23 cellular contexts compared by ENCODE assay signal in genomic region chr5:165876538-165876937, GRCh38.
DNase-seq lines count a peak whose midpoint lies in the region; ATAC-seq and TF ChIP-seq lines count a peak whose summit lies in the region.
"Had no signal": no experiment of that assay in that cellular context is flagged by ENCODE, and none has a peak within 500 bp of the region (broad histone marks: within the 10 kb centered on the region; RNA-seq: fewer than 3 reads in every experiment).

No MANE protein-coding gene starts in this region.

- H2AFZ ChIP-seq in Karpas-422 (ENCODE audit: low read length): no peak overlapping the region

- H4K20me1 ChIP-seq in Karpas-422 (ENCODE audit: insufficient read depth, low read depth, low read length): no peaks in the 10 kb centered on the region
- H4K20me1 ChIP-seq: BLaER1 treated with 17β-estradiol and CSF1 and Interleukin-3, amounts not matched to agents 10 nM and 100 nM had no signal

- intact Hi-C loops in breast epithelium (cut with DNase I; ENCODE audit: low total_unique reads): no loop called here
- intact Hi-C loops in MCF 10A (cut with micrococcal nuclease): no loop called here
- intact Hi-C loops in mucosa of descending colon (cut with DNase I, micrococcal nuclease): no loop called here

- H3K4me3 ChIP-seq in breast epithelium (no peak overlapping the region), mucosa of descending colon (no peak overlapping the region), Karpas-422 (ENCODE audit: low read length) (no peak overlapping the region)
- H3K4me3 ChIP-seq: BLaER1 treated with 17β-estradiol and CSF1 and Interleukin-3, amounts not matched to agents 10 nM and 100 nM; GM12878 had no signal

- H3K9me3 Mint-ChIP-seq in MCF 10A (ENCODE audit: unreplicated experiment): no peaks in the 10 kb centered on the region

- H3K27ac ChIP-seq in breast epithelium (peak overlapping the region; percentile 58 to 64), VCaP (peak overlapping the region; percentile 41), Karpas-422 (ENCODE audit: low read length) (no peak overlapping the region)
- H3K27ac ChIP-seq: BLaER1 treated with 17β-estradiol and CSF1 and Interleukin-3, amounts not matched to agents 10 nM and 100 nM; HL-60 had no signal

- H3K4me1 ChIP-seq in breast epithelium: no peaks in the 10 kb centered on the region
- no peaks in the 10 kb centered on the region for H3K4me1 ChIP-seq in mucosa of descending colon (ENCODE audit: low read depth)
- no peaks in the 10 kb centered on the region for H3K4me1 ChIP-seq in Karpas-422 (ENCODE audit: low read length)
- H3K4me1 ChIP-seq: BLaER1 treated with 17β-estradiol and CSF1 and Interleukin-3, amounts not matched to agents 10 nM and 100 nM had no signal

- H3K27me3 ChIP-seq in breast epithelium: no peaks in the 10 kb centered on the region
- H3K27me3 ChIP-seq in Karpas-422 (ENCODE audit: low read length): no peaks in the 10 kb centered on the region
- H3K27me3 ChIP-seq: BLaER1 treated with 17β-estradiol and CSF1 and Interleukin-3, amounts not matched to agents 10 nM and 100 nM had no signal

- no peak overlapping the region for H3K4me2 ChIP-seq in Karpas-422 (ENCODE audit: low read depth, low read length, poor library complexity, severe bottlenecking)
- H3K4me2 ChIP-seq: BLaER1 treated with 17β-estradiol and CSF1 and Interleukin-3, amounts not matched to agents 10 nM and 100 nM had no signal

- ATAC-seq in mucosa of descending colon (peak; percentile 77), GM21786 (IDR thresholded peaks at IDR 0.05; ENCODE audit: unreplicated experiment) (no peak)
- ATAC-seq: GM12878, HCT116 had no signal

- H3K4me1 Mint-ChIP-seq in MCF 10A (ENCODE audit: insufficient read depth, unreplicated experiment): no peaks in the 10 kb centered on the region
- H3K4me1 Mint-ChIP-seq: B cell; CD4-positive, CD25-positive, alpha-beta regulatory T cell; CD8-positive, alpha-beta memory T cell had no signal

- no peak overlapping the region for H3K27ac Mint-ChIP-seq in MCF 10A (ENCODE audit: low read depth, unreplicated experiment)
- H3K27ac Mint-ChIP-seq: B cell; CD4-positive, CD25-positive, alpha-beta regulatory T cell; CD8-positive, alpha-beta memory T cell; HFFc6 had no signal

- H3K36me3 ChIP-seq in breast epithelium (no peaks in the 10 kb centered on the region), mucosa of descending colon (ENCODE audit: low read depth) (no peaks in the 10 kb centered on the region), Karpas-422 (ENCODE audit: insufficient read depth, low read length) (no peaks in the 10 kb centered on the region)
- H3K36me3 ChIP-seq: BLaER1 treated with 17β-estradiol and CSF1 and Interleukin-3, amounts not matched to agents 10 nM and 100 nM had no signal

- H3K4me3 Mint-ChIP-seq in MCF 10A (ENCODE audit: unreplicated experiment): no peak overlapping the region
- H3K4me3 Mint-ChIP-seq: B cell; CD4-positive, CD25-positive, alpha-beta regulatory T cell; CD8-positive, alpha-beta memory T cell; HFFc6 had no signal

- TF ChIP-seq CTCF in breast epithelium (IDR thresholded peaks at IDR 0.05): no peak
- no peak for TF ChIP-seq CTCF in MCF 10A (IDR thresholded peaks at IDR 0.05; ENCODE audit: unreplicated experiment)
- no peak for TF ChIP-seq CTCF in VCaP (conservative IDR thresholded peaks at IDR 0.05)
- no peak for TF ChIP-seq CTCF in mucosa of descending colon (IDR thresholded peaks at IDR 0.05)

- H3K9me3 ChIP-seq in breast epithelium: no peaks in the 10 kb centered on the region
- H3K9me3 ChIP-seq in mucosa of descending colon: peaks cover 4% of the 10 kb centered on the region
- H3K9me3 ChIP-seq in Karpas-422 (ENCODE audit: low read length): peaks cover 26% of the 10 kb centered on the region
- H3K9me3 ChIP-seq: BLaER1 treated with 17β-estradiol and CSF1 and Interleukin-3, amounts not matched to agents 10 nM and 100 nM had no signal

- no peak overlapping the region for H3K9ac ChIP-seq in Karpas-422 (ENCODE audit: low read length)
- H3K9ac ChIP-seq: BLaER1 treated with 17β-estradiol and CSF1 and Interleukin-3, amounts not matched to agents 10 nM and 100 nM had no signal

- DNase-seq in breast epithelium (ENCODE audit: low spot score in 2 of 2) (no peak), MCF 10A (ENCODE audit: unreplicated experiment) (no peak), mucosa of descending colon (peak in 1 of 3 donors; percentile 15), Karpas-422 (no peak)
- DNase-seq in activated CD4-positive, alpha-beta T cell treated with anti-CD3 and anti-CD28 coated beads for 48 hours: no peak
- DNase-seq: 8988T; CD4-positive, CD25-positive, alpha-beta regulatory T cell; CD8-positive, alpha-beta memory T cell; COR-L47; DMS 273 treated with DMSO at 0.1 percent for 48 hours; DMS53; DND-41; EL; GOT3; H7; HFFc6 had no signal

- CTCF ChIA-PET in MCF 10A (lab: Yijun Ruan, JAX): no interaction called here

- POLR2A ChIA-PET in MCF 10A (lab: Yijun Ruan, JAX): no interaction called here

- H3K79me2 ChIP-seq in Karpas-422 (ENCODE audit: low read length): no peaks in the 10 kb centered on the region

- H3K27me3 Mint-ChIP-seq in MCF 10A (ENCODE audit: insufficient read depth, unreplicated experiment): no peaks in the 10 kb centered on the region
- H3K27me3 Mint-ChIP-seq: B cell; CD4-positive, CD25-positive, alpha-beta regulatory T cell had no signal

- BruUV-seq in MCF 10A (replicated peaks; lab: Mats Ljungman, UMichigan): no TSS peak

- H3K36me3 Mint-ChIP-seq in MCF 10A (ENCODE audit: insufficient read depth, unreplicated experiment): no peaks in the 10 kb centered on the region
- H3K36me3 Mint-ChIP-seq: CD4-positive, CD25-positive, alpha-beta regulatory T cell; CD8-positive, alpha-beta memory T cell had no signal

- no peak for TF ChIP-seq POLR2A in breast epithelium (IDR thresholded peaks at IDR 0.05)

- H3K9me2 ChIP-seq in Karpas-422 (replicated peaks; ENCODE audit: insufficient read depth, low read length): no peaks in the 10 kb centered on the region
